ENCODE assay signal across 8 cellular contexts in genomic region chr10:3500408-3500856, GRCh38.
DNase-seq lines count a peak whose midpoint lies in the region; ATAC-seq and TF ChIP-seq lines count a peak whose summit lies in the region.
"Had no signal": no experiment of that assay in that cellular context is flagged by ENCODE, and none has a peak within 500 bp of the region (broad histone marks: within the 10 kb centered on the region; RNA-seq: fewer than 3 reads in every experiment).

No MANE protein-coding gene starts in this region.

- H3K79me2 ChIP-seq in fibroblast of lung (ENCODE audit: control insufficient read depth, insufficient read depth, low read length) = no peaks in the 10 kb centered on the region

- TF ChIP-seq EP300 in tibial nerve (IDR thresholded peaks at IDR 0.05) = peak; percentile 75 to 99

- peak overlapping the region; percentile 45 for H2AFZ ChIP-seq in fibroblast of lung (ENCODE audit: low read length)

- no peaks in the 10 kb centered on the region for H4K20me1 ChIP-seq in fibroblast of lung (ENCODE audit: control insufficient read depth, extremely low read depth, insufficient read depth, low read length)

- CTCF ChIA-PET in RWPE1 (lab: Yijun Ruan, JAX) = interaction anchor here (0.6 to 0.7 kb wide), 2 partner anchors 85 to 87 kb away, joined by 4 to 5 read pairs; no protein-coding TSS in a partner anchor
- CTCF ChIA-PET in activated CD4-positive, alpha-beta memory T cell treated with anti-CD3 and anti-CD28 coated beads, Interleukin-2, amount 10 ng/mL, durations not matched to agents 7 days and 5 days (lab: Charles Lee) = no interaction called here

- DNase-seq in RWPE1 (ENCODE audit: low spot score) = no peak
- DNase-seq in fibroblast of lung (ENCODE audit: low read depth in 2 of 2) = peak; percentile 95 to 97
- peak; percentile 87 for DNase-seq in mesenteric fat pad (ENCODE audit: low spot score)
- DNase-seq in tibial nerve (ENCODE audit: low spot score in 2 of 2) = peak; percentile 37 to 54
- no peak for DNase-seq in activated CD4-positive, alpha-beta memory T cell treated with anti-CD3 and anti-CD28 coated beads, Interleukin-2, amount 10 ng/mL, durations not matched to agents 7 days and 5 days
- no peak for DNase-seq in activated T-helper 1 cell treated with anti-CD3 and anti-CD28 coated beads, Interleukin-12 subunit alpha, Interleukin-12 subunit beta, Interleukin-2, Interleukin-4 antibody, amounts not matched to agents 30 ng/mL and 10 ng/mL and 1 ng/mL, durations not matched to agents 14 hours and 24 hours and 36 hours (ENCODE audit: low spot score)
- DNase-seq: NCI-H774 had no signal

- H3K36me3 Mint-ChIP-seq in activated CD4-positive, alpha-beta memory T cell treated with anti-CD3 and anti-CD28 coated beads, Interleukin-2, amount 10 ng/mL, durations not matched to agents 7 days and 5 days (ENCODE audit: low read depth) = no peaks in the 10 kb centered on the region
- no peaks in the 10 kb centered on the region for H3K36me3 Mint-ChIP-seq in activated T-helper 1 cell treated with anti-CD3 and anti-CD28 coated beads, Interleukin-12 subunit alpha, Interleukin-12 subunit beta, Interleukin-2, Interleukin-4 antibody, amounts not matched to agents 30 ng/mL and 10 ng/mL and 1 ng/mL, durations not matched to agents 14 hours and 24 hours and 36 hours (ENCODE audit: low read depth)

- TF ChIP-seq CTCF in RWPE1 (conservative IDR thresholded peaks at IDR 0.05; ENCODE audit: low read depth) = no peak
- TF ChIP-seq CTCF in fibroblast of lung (conservative IDR thresholded peaks at IDR 0.05 in 1 of 2, IDR thresholded peaks at IDR 0.05 in 1 of 2; ENCODE audit: low read depth in 1 of 2, low read length in 2 of 2) = no peak
- peak in 2 of 5 experiments; percentile 14 to 33 for TF ChIP-seq CTCF in tibial nerve (IDR thresholded peaks at IDR 0.05)

- H3K36me3 ChIP-seq in fibroblast of lung (ENCODE audit: control insufficient read depth, insufficient read depth, low read length) (no peaks in the 10 kb centered on the region), tibial nerve (no peaks in the 10 kb centered on the region)

- no peak overlapping the region for H3K27ac Mint-ChIP-seq in activated CD4-positive, alpha-beta memory T cell treated with anti-CD3 and anti-CD28 coated beads, Interleukin-2, amount 10 ng/mL, durations not matched to agents 7 days and 5 days
- no peak overlapping the region for H3K27ac Mint-ChIP-seq in activated T-helper 1 cell treated with anti-CD3 and anti-CD28 coated beads, Interleukin-12 subunit alpha, Interleukin-12 subunit beta, Interleukin-2, Interleukin-4 antibody, amounts not matched to agents 30 ng/mL and 10 ng/mL and 1 ng/mL, durations not matched to agents 14 hours and 24 hours and 36 hours

- H3K9me3 ChIP-seq in fibroblast of lung (ENCODE audit: control insufficient read depth, insufficient read depth, low read depth, low read length) = no peaks in the 10 kb centered on the region
- no peaks in the 10 kb centered on the region for H3K9me3 ChIP-seq in tibial nerve

- peak overlapping the region; percentile 45 for H3K27ac ChIP-seq in RWPE1
- H3K27ac ChIP-seq in fibroblast of lung (ENCODE audit: insufficient read depth, low read length) = peak overlapping the region; percentile 71
- peak overlapping the region; percentile 59 to 93 (median 82) for H3K27ac ChIP-seq in tibial nerve

- H3K4me1 Mint-ChIP-seq in activated CD4-positive, alpha-beta memory T cell treated with anti-CD3 and anti-CD28 coated beads, Interleukin-2, amount 10 ng/mL, durations not matched to agents 7 days and 5 days = no peaks in the 10 kb centered on the region
- no peaks in the 10 kb centered on the region for H3K4me1 Mint-ChIP-seq in activated T-helper 1 cell treated with anti-CD3 and anti-CD28 coated beads, Interleukin-12 subunit alpha, Interleukin-12 subunit beta, Interleukin-2, Interleukin-4 antibody, amounts not matched to agents 30 ng/mL and 10 ng/mL and 1 ng/mL, durations not matched to agents 14 hours and 24 hours and 36 hours (ENCODE audit: low read depth)

- H3K4me3 Mint-ChIP-seq in activated CD4-positive, alpha-beta memory T cell treated with anti-CD3 and anti-CD28 coated beads, Interleukin-2, amount 10 ng/mL, durations not matched to agents 7 days and 5 days = no peak overlapping the region
- H3K4me3 Mint-ChIP-seq in activated T-helper 1 cell treated with anti-CD3 and anti-CD28 coated beads, Interleukin-12 subunit alpha, Interleukin-12 subunit beta, Interleukin-2, Interleukin-4 antibody, amounts not matched to agents 30 ng/mL and 10 ng/mL and 1 ng/mL, durations not matched to agents 14 hours and 24 hours and 36 hours = no peak overlapping the region

- H3K9me3 Mint-ChIP-seq in activated CD4-positive, alpha-beta memory T cell treated with anti-CD3 and anti-CD28 coated beads, Interleukin-2, amount 10 ng/mL, durations not matched to agents 7 days and 5 days = no peaks in the 10 kb centered on the region
- H3K9me3 Mint-ChIP-seq in activated T-helper 1 cell treated with anti-CD3 and anti-CD28 coated beads, Interleukin-12 subunit alpha, Interleukin-12 subunit beta, Interleukin-2, Interleukin-4 antibody, amounts not matched to agents 30 ng/mL and 10 ng/mL and 1 ng/mL, durations not matched to agents 14 hours and 24 hours and 36 hours = no peaks in the 10 kb centered on the region

- peak overlapping the region; percentile 48 for H3K9ac ChIP-seq in fibroblast of lung (ENCODE audit: insufficient read depth, low read length)

- H3K27me3 ChIP-seq in fibroblast of lung (ENCODE audit: control insufficient read depth, insufficient read depth, low read length) (no peaks in the 10 kb centered on the region), tibial nerve (no peaks in the 10 kb centered on the region)

- H3K4me2 ChIP-seq in fibroblast of lung (ENCODE audit: extremely low read depth, insufficient read depth, low read length) = peak overlapping the region; percentile 62

- peak in 1 of 2 donors; percentile 39 for TF ChIP-seq POLR2A in tibial nerve (IDR thresholded peaks at IDR 0.05)

- peaks cover 34% of the 10 kb centered on the region for H3K27me3 Mint-ChIP-seq in activated CD4-positive, alpha-beta memory T cell treated with anti-CD3 and anti-CD28 coated beads, Interleukin-2, amount 10 ng/mL, durations not matched to agents 7 days and 5 days
- H3K27me3 Mint-ChIP-seq in activated T-helper 1 cell treated with anti-CD3 and anti-CD28 coated beads, Interleukin-12 subunit alpha, Interleukin-12 subunit beta, Interleukin-2, Interleukin-4 antibody, amounts not matched to agents 30 ng/mL and 10 ng/mL and 1 ng/mL, durations not matched to agents 14 hours and 24 hours and 36 hours (ENCODE audit: insufficient read depth) = peaks cover 27% of the 10 kb centered on the region

- intact Hi-C loops in activated T-helper 1 cell treated with anti-CD3 and anti-CD28 coated beads, Interleukin-12 subunit alpha, Interleukin-12 subunit beta, Interleukin-2, Interleukin-4 antibody, amounts not matched to agents 30 ng/mL and 10 ng/mL and 1 ng/mL, durations not matched to agents 14 hours and 24 hours and 36 hours (cut with micrococcal nuclease) = no loop called here

- H3K4me3 ChIP-seq in fibroblast of lung (replicated peaks in 1 of 4; ENCODE audit: control extremely low read depth in 1 of 4, insufficient read depth in 1 of 4, low read depth in 3 of 4, low read length in 4 of 4) (peak overlapping the region in 1 of 4 experiments; percentile 7), tibial nerve (no peak overlapping the region)

- WGBS in tibial nerve, 2 donors = 49 to 50% methylated on average over 15 of the region's 15 CpGs

- POLR2A ChIA-PET in RWPE1 (lab: Yijun Ruan, JAX; ENCODE audit: low non-redundant PET) = no interaction called here
- POLR2A ChIA-PET in activated CD4-positive, alpha-beta memory T cell treated with anti-CD3 and anti-CD28 coated beads, Interleukin-2, amount 10 ng/mL, durations not matched to agents 7 days and 5 days (lab: Charles Lee) = no interaction called here

- ATAC-seq in GM19463 (IDR thresholded peaks at IDR 0.05; ENCODE audit: unreplicated experiment) = no peak

- H3K4me1 ChIP-seq in fibroblast of lung (ENCODE audit: control insufficient read depth, extremely low read depth, insufficient read depth, low read length) (peaks cover 3% of the 10 kb centered on the region), tibial nerve (peaks cover 0 to 31% (median 3%) of the 10 kb centered on the region in 4 donors)

Comparison
In these comparisons a context has a peak if more than half of its experiments do, and no peak if none do; other contexts are left out.
1. DNase-seq: peak in fibroblast of lung (2 of 2), mesenteric fat pad (single experiment) and tibial nerve (2 of 2); none in RWPE1 (single experiment), activated CD4-positive, alpha-beta memory T cell treated with anti-CD3 and anti-CD28 coated beads, Interleukin-2, amount 10 ng/mL, durations not matched to agents 7 days and 5 days (single experiment) and activated T-helper 1 cell treated with anti-CD3 and anti-CD28 coated beads, Interleukin-12 subunit alpha, Interleukin-12 subunit beta, Interleukin-2, Interleukin-4 antibody, amounts not matched to agents 30 ng/mL and 10 ng/mL and 1 ng/mL, durations not matched to agents 14 hours and 24 hours and 36 hours (single experiment).
2. Peak in every context shown above with its lines, with median percentiles within 50 percentile points of each other: H3K27ac ChIP-seq.